In genomic region chr17:77544347-77544746, GRCh38 we compare ENCODE assay signal across 16 cellular contexts.
DNase-seq lines count a peak whose midpoint lies in the region; ATAC-seq, FAIRE-seq and TF ChIP-seq lines count a peak whose summit lies in the region.
"Had no signal": no experiment of that assay in that cellular context is flagged by ENCODE, and none has a peak within 500 bp of the region (broad histone marks: within the 10 kb centered on the region; RNA-seq: fewer than 3 reads in every experiment).

No MANE protein-coding gene starts in this region.

- ATAC-seq in K562 = no peak

- peaks cover 37% of the 10 kb centered on the region for H3K4me1 Mint-ChIP-seq in nephron
- H3K4me1 Mint-ChIP-seq: B cell had no signal

- FAIRE-seq in K562 (lab: Jason Lieb, UNC) = no peak
- no peak for FAIRE-seq in small intestine (lab: Jason Lieb, UNC)
- FAIRE-seq: GM12892 had no signal

- peak overlapping the region; percentile 52 to 96 (median 95) for H3K27ac Mint-ChIP-seq in nephron
- H3K27ac Mint-ChIP-seq: B cell; CD4-positive, alpha-beta T cell; IgD-negative memory B cell had no signal

- H3K27me3 ChIP-seq in K562 (ENCODE audit: control insufficient read depth in 2 of 2, insufficient read depth in 2 of 2, low read length in 2 of 2) (peaks cover 28 to 59% of the 10 kb centered on the region in 2 experiments; a peak in 4 of 5 replicates), small intestine (ENCODE audit: control insufficient read depth in 2 of 2, insufficient read depth in 2 of 2, low read length in 2 of 2) (no peaks in the 10 kb centered on the region), vagina (no peaks in the 10 kb centered on the region), esophagus squamous epithelium (peaks cover 0 to 68% (median 0%) of the 10 kb centered on the region in 4 donors), sigmoid colon (no peaks in the 10 kb centered on the region)

- H3K36me3 Mint-ChIP-seq in nephron (ENCODE audit: low read depth) = no peaks in the 10 kb centered on the region
- H3K36me3 Mint-ChIP-seq: IgD-negative memory B cell had no signal

- H3K4me3 Mint-ChIP-seq in nephron = no peak overlapping the region
- H3K4me3 Mint-ChIP-seq: B cell; CD4-positive, alpha-beta T cell; IgD-negative memory B cell had no signal

- no peaks in the 10 kb centered on the region for H3K79me2 ChIP-seq in K562 (ENCODE audit: control insufficient read depth, insufficient read depth, low read length)

- TF ChIP-seq RAD21 in K562 (CRISPR knock-in tag; conservative IDR thresholded peaks at IDR 0.05 in 1 of 2, IDR thresholded peaks at IDR 0.05 in 1 of 2) = no peak

- POLR2A ChIA-PET in HEK293T (lab: Yijun Ruan, JAX) (no interaction called here), K562 (lab: Yijun Ruan, JAX) (no interaction called here)

- peaks cover 25% of the 10 kb centered on the region for H3K27me3 Mint-ChIP-seq in nephron (ENCODE audit: low read depth)

- H3K9ac ChIP-seq in K562 (ENCODE audit: insufficient read depth in 1 of 2, low read depth in 2 of 2, low read length in 2 of 2) = no peak overlapping the region
- H3K9ac ChIP-seq: KMS-11 had no signal

- H3K4me2 ChIP-seq in K562 (ENCODE audit: insufficient read depth, low read length) = no peak overlapping the region
- H3K4me2 ChIP-seq: KMS-11 had no signal

- no TSS peak for BruUV-seq in K562 (replicated peaks; lab: Mats Ljungman, UMichigan)

- no peak overlapping the region for H3K4me3 ChIP-seq in K562
- H3K4me3 ChIP-seq in small intestine (ENCODE audit: low read depth in 1 of 2, low read length in 2 of 2) = no peak overlapping the region
- no peak overlapping the region for H3K4me3 ChIP-seq in vagina
- H3K4me3 ChIP-seq in esophagus squamous epithelium = no peak overlapping the region
- no peak overlapping the region for H3K4me3 ChIP-seq in sigmoid colon

- H3K4me1 ChIP-seq in K562 (replicated peaks in 1 of 2; ENCODE audit: control insufficient read depth in 2 of 2, insufficient read depth in 2 of 2, low read length in 2 of 2) (peaks cover 11% of the 10 kb centered on the region in 2 experiments; a peak in 4 of 5 replicates), small intestine (ENCODE audit: control insufficient read depth in 2 of 2, insufficient read depth in 1 of 2, low read depth in 1 of 2, low read length in 1 of 2) (no peaks in the 10 kb centered on the region), vagina (peaks cover 15% of the 10 kb centered on the region), esophagus squamous epithelium (peaks cover 0 to 36% (median 7%) of the 10 kb centered on the region in 3 donors), sigmoid colon (peaks cover 0 to 37% (median 11%) of the 10 kb centered on the region in 4 donors)

- CTCF ChIA-PET in HEK293T (lab: Yijun Ruan, JAX) = interaction anchor here (1.2 kb wide), 1 partner anchor 16 kb away, joined by 4 read pairs; no protein-coding TSS in a partner anchor
- CTCF ChIA-PET in K562 (lab: Yijun Ruan, JAX; ENCODE audit: low intra/inter-chr PET ratio) = no interaction called here

- no peak for DNase-seq in HEK293T (ENCODE audit: extremely low spot score)
- DNase-seq in K562 (ENCODE audit: extremely low read depth in 1 of 4, low spot score in 3 of 4) = no peak
- DNase-seq in small intestine = peak; percentile 5
- no peak for DNase-seq in vagina (ENCODE audit: extremely low spot score in 2 of 2)
- no peak for DNase-seq in esophagus squamous epithelium (lab: John Stamatoyannopoulos, UW)
- DNase-seq in sigmoid colon = no peak
- DNase-seq: C1 segment of cervical spinal cord; CD4-positive, alpha-beta T cell; DMS79; GOT3; HCEC 1CT had no signal

- intact Hi-C loops in K562 (cut with micrococcal nuclease) = no loop called here
- intact Hi-C loops in vagina (cut with DNase I) = loop anchor here (5.0 kb wide), 1 partner anchor 473 kb away; no protein-coding TSS in a partner anchor
- intact Hi-C loops in esophagus squamous epithelium (cut with DNase I) = loop anchor here (5.0 kb wide), 1 partner anchor 468 kb away; no protein-coding TSS in a partner anchor
- intact Hi-C loops in sigmoid colon (cut with DNase I) = loop anchor here (5.0 kb wide), 1 partner anchor 418 kb away; no protein-coding TSS in a partner anchor

- H3K9me3 ChIP-seq in K562 (replicated peaks; ENCODE audit: control insufficient read depth, insufficient read depth, low read depth, low read length) = no peaks in the 10 kb centered on the region
- H3K9me3 ChIP-seq in small intestine (ENCODE audit: control insufficient read depth, low read depth) = no peaks in the 10 kb centered on the region
- H3K9me3 ChIP-seq in vagina = no peaks in the 10 kb centered on the region
- H3K9me3 ChIP-seq in esophagus squamous epithelium = no peaks in the 10 kb centered on the region
- no peaks in the 10 kb centered on the region for H3K9me3 ChIP-seq in sigmoid colon

- no peak overlapping the region for H3K27ac ChIP-seq in K562 (ENCODE audit: extremely low read depth, low read depth, low read length)
- H3K27ac ChIP-seq in small intestine (ENCODE audit: low read depth in 1 of 2, low read length in 1 of 2) = no peak overlapping the region
- no peak overlapping the region for H3K27ac ChIP-seq in vagina
- no peak overlapping the region for H3K27ac ChIP-seq in esophagus squamous epithelium
- H3K27ac ChIP-seq in sigmoid colon = no peak overlapping the region
- H3K27ac ChIP-seq: KMS-11 had no signal

- H2AFZ ChIP-seq in K562 (ENCODE audit: low read depth, low read length) = no peak overlapping the region

- in situ Hi-C loops in K562 (cut with MboI) = loop anchor here (10.0 kb wide), 1 partner anchor 470 kb away; no protein-coding TSS in a partner anchor

- 2% methylated on average over 7 of the region's 8 CpGs for WGBS in K562 (ENCODE audit: insufficient coverage, low coverage, missing lambda C conversion rate)
- 64 to 82% (median 67%) methylated on average over 8 of the region's 8 CpGs for WGBS in small intestine, 3 donors
- 46 to 56% methylated on average over 2 to 5 of the region's 8 CpGs for WGBS in esophagus squamous epithelium, 2 donors
- WGBS in sigmoid colon, 2 donors = 67 to 82% methylated on average over 8 of the region's 8 CpGs

- H3K36me3 ChIP-seq in K562 (ENCODE audit: control insufficient read depth, insufficient read depth, low read length) = no peaks in the 10 kb centered on the region
- no peaks in the 10 kb centered on the region for H3K36me3 ChIP-seq in small intestine (ENCODE audit: control insufficient read depth in 2 of 2, insufficient read depth in 2 of 2, low read length in 2 of 2)
- H3K36me3 ChIP-seq in vagina = no peaks in the 10 kb centered on the region
- H3K36me3 ChIP-seq in esophagus squamous epithelium = no peaks in the 10 kb centered on the region
- H3K36me3 ChIP-seq in sigmoid colon = no peaks in the 10 kb centered on the region

- no peak for TF ChIP-seq POLR2A in K562 (conservative IDR thresholded peaks at IDR 0.05)
- no peak for TF ChIP-seq POLR2A in vagina (IDR thresholded peaks at IDR 0.05)
- no peak for TF ChIP-seq POLR2A in esophagus squamous epithelium (IDR thresholded peaks at IDR 0.05)
- no peak for TF ChIP-seq POLR2A in sigmoid colon (IDR thresholded peaks at IDR 0.05)

- H3K9me1 ChIP-seq in K562 (ENCODE audit: control insufficient read depth, insufficient read depth, low read length) = no peaks in the 10 kb centered on the region

- TF ChIP-seq CTCF in K562 (IDR thresholded peaks at IDR 0.05 in 2 of 3, conservative IDR thresholded peaks at IDR 0.05 in 1 of 3; ENCODE audit: insufficient read depth in 2 of 3, low read depth in 1 of 3, low read length in 3 of 3) (no peak), nephron (IDR thresholded peaks at IDR 0.05; ENCODE audit: unreplicated experiment in 3 of 3) (no peak), vagina (IDR thresholded peaks at IDR 0.05) (no peak), esophagus squamous epithelium (IDR thresholded peaks at IDR 0.05) (no peak), sigmoid colon (IDR thresholded peaks at IDR 0.05) (no peak)

- TF ChIP-seq EP300 in K562 (IDR thresholded peaks at IDR 0.05; ENCODE audit: low read length) = no peak
- TF ChIP-seq EP300 in sigmoid colon (IDR thresholded peaks at IDR 0.05) = no peak

- peaks cover 13% of the 10 kb centered on the region for H4K20me1 ChIP-seq in K562 (replicated peaks; ENCODE audit: control insufficient read depth, insufficient read depth, low read length)

- H3K9me3 Mint-ChIP-seq in nephron = peaks cover 4% of the 10 kb centered on the region
- H3K9me3 Mint-ChIP-seq: CD4-positive, alpha-beta T cell; IgD-negative memory B cell had no signal

TF ChIP-seq in HEK293T, 16 proteins besides CTCF, POLR2A, EP300 and RAD21:
- TF ChIP-seq NFRKB (IDR thresholded peaks at IDR 0.05) = no peak
- TF ChIP-seq, protein P1, sequence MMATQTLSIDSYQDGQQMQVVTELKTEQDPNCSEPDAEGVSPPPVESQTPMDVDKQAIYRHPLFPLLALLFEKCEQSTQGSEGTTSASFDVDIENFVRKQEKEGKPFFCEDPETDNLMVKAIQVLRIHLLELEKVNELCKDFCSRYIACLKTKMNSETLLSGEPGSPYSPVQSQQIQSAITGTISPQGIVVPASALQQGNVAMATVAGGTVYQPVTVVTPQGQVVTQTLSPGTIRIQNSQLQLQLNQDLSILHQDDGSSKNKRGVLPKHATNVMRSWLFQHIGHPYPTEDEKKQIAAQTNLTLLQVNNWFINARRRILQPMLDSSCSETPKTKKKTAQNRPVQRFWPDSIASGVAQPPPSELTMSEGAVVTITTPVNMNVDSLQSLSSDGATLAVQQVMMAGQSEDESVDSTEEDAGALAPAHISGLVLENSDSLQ (IDR thresholded peaks at IDR 0.05) = peak; percentile 29; the same call in 1 of the 2 replicates
- no peak for TF ChIP-seq FOXM1 (IDR thresholded peaks at IDR 0.05; ENCODE audit: borderline replicate concordance)
- no peak for TF ChIP-seq ELF4 (IDR thresholded peaks at IDR 0.05)
- TF ChIP-seq HDGF (IDR thresholded peaks at IDR 0.05; ENCODE audit: borderline replicate concordance) = no peak
- TF ChIP-seq ARNT (IDR thresholded peaks at IDR 0.05) = no peak
- no peak for TF ChIP-seq SUZ12 (IDR thresholded peaks at IDR 0.05)

TF ChIP-seq in K562, 482 proteins besides CTCF, POLR2A, EP300 and RAD21 (continues in another document):
- no peak for TF ChIP-seq ZFPM2 (CRISPR knock-in tag; IDR thresholded peaks at IDR 0.05)
- TF ChIP-seq, protein P1 (IDR thresholded peaks at IDR 0.05) = peak; percentile 34; the same call in 1 of the 2 replicates
